ENCODE assay signal across 1 cellular context in the genomic region with DNA sequence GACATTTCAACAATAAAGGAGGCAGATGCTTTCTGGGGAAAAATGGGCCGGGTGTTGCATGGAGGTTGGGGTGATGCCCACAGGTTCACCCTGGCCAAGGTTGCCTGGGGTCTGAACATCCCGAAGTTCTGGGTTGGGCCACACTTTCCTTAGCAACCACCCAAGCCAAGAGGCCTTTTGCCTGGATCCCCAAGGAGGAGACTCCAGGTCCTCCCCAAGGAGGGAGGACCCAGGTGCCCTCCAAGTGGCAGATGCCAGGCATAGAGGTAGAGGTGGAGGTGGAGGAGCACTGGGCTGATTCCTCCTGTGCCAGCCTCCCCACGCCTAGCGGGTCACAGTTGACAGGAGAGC.
TF ChIP-seq lines count a peak whose summit lies in the region.

No MANE protein-coding gene starts in this region.

TF ChIP-seq in WTC11, 78 proteins besides CTCF, POLR2A, EP300 and RAD21 (continued from another document):
- TF ChIP-seq, protein P1, sequence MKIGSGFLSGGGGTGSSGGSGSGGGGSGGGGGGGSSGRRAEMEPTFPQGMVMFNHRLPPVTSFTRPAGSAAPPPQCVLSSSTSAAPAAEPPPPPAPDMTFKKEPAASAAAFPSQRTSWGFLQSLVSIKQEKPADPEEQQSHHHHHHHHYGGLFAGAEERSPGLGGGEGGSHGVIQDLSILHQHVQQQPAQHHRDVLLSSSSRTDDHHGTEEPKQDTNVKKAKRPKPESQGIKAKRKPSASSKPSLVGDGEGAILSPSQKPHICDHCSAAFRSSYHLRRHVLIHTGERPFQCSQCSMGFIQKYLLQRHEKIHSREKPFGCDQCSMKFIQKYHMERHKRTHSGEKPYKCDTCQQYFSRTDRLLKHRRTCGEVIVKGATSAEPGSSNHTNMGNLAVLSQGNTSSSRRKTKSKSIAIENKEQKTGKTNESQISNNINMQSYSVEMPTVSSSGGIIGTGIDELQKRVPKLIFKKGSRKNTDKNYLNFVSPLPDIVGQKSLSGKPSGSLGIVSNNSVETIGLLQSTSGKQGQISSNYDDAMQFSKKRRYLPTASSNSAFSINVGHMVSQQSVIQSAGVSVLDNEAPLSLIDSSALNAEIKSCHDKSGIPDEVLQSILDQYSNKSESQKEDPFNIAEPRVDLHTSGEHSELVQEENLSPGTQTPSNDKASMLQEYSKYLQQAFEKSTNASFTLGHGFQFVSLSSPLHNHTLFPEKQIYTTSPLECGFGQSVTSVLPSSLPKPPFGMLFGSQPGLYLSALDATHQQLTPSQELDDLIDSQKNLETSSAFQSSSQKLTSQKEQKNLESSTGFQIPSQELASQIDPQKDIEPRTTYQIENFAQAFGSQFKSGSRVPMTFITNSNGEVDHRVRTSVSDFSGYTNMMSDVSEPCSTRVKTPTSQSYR (CRISPR knock-in tag; IDR thresholded peaks at IDR 0.05), result no peak
